19 cellular contexts compared by ENCODE assay signal in genomic region chr13:100365678-100366077, GRCh38.
"Had no signal": no experiment of that assay in that cellular context is flagged by ENCODE, and none has a peak within 500 bp of the region (broad histone marks: within the 10 kb centered on the region; RNA-seq: fewer than 3 reads in every experiment).

No MANE protein-coding gene starts in this region.

- H3K4me1 Mint-ChIP-seq: T-helper 17 cell had no signal

- H3K27ac Mint-ChIP-seq: activated naive CD8-positive, alpha-beta T cell; T-helper 17 cell had no signal

- H3K27me3 Mint-ChIP-seq: activated naive CD8-positive, alpha-beta T cell; T-helper 17 cell had no signal

- H3K27me3 ChIP-seq: colonic mucosa, MG63 had no signal

- H3K4me1 ChIP-seq: colonic mucosa had no signal

- DNase-seq: activated CD4-positive, alpha-beta T cell treated with anti-CD3 and anti-CD28 coated beads for 4 hours; activated CD4-positive, alpha-beta T cell treated with anti-CD3 and anti-CD28 coated beads, Interleukin-2, amount 50 U/mL, for 4 hours; activated CD8-positive, alpha-beta memory T cell treated with anti-CD3 and anti-CD28 coated beads for 24 hours; activated effector memory CD4-positive, alpha-beta T cell treated with Interleukin-2 at 50 U/mL for 16 hours; activated naive CD4-positive, alpha-beta T cell treated with Interleukin-2 at 50 U/mL for 16 hours; activated T-cell treated with anti-CD3 and anti-CD28 coated beads, Interleukin-2, amount 50 U/mL, for 48 hours; cerebellar nuclear complex; colonic mucosa; MG63; NCI-H1105 treated with DMSO at 0.1 percent for 48 hours; NCI-H1436 treated with DMSO at 0.1 percent for 48 hours; NCI-H187; NCI-H2081; NCI-H510A treated with DMSO at 0.1 percent for 48 hours; SIG-M5; T-helper 17 cell; T1000 had no signal

- ATAC-seq: T-helper 17 cell had no signal

- H3K4me3 ChIP-seq: colonic mucosa, MG63 had no signal

- H3K4me3 Mint-ChIP-seq: activated naive CD8-positive, alpha-beta T cell; T-helper 17 cell had no signal

- H3K36me3 ChIP-seq: colonic mucosa, MG63 had no signal

- H3K9me3 ChIP-seq: colonic mucosa, MG63 had no signal

- H3K27ac ChIP-seq: colonic mucosa, VCaP had no signal
